In genomic region chr22:50242406-50242949, GRCh38 we compare ENCODE assay signal across 1 cellular context.
TF ChIP-seq lines count a peak whose summit lies in the region.

No MANE protein-coding gene starts in this region.

TF ChIP-seq in neural cell, 6 proteins besides CTCF, POLR2A, EP300 and RAD21 (continued from another document):
- TF ChIP-seq EZH2 (IDR thresholded peaks at IDR 0.05; ENCODE audit: borderline replicate concordance, insufficient read depth, low read length, poor library complexity, severe bottlenecking) (no peak), MXI1 (conservative IDR thresholded peaks at IDR 0.05; ENCODE audit: poor library complexity, severe bottlenecking) (no peak), SMC3 (conservative IDR thresholded peaks at IDR 0.05; ENCODE audit: poor library complexity) (no peak)
TF ChIP-seq in neural cell: peak in this region for 0.
